10 cellular contexts compared by ENCODE assay signal in the genomic region with DNA sequence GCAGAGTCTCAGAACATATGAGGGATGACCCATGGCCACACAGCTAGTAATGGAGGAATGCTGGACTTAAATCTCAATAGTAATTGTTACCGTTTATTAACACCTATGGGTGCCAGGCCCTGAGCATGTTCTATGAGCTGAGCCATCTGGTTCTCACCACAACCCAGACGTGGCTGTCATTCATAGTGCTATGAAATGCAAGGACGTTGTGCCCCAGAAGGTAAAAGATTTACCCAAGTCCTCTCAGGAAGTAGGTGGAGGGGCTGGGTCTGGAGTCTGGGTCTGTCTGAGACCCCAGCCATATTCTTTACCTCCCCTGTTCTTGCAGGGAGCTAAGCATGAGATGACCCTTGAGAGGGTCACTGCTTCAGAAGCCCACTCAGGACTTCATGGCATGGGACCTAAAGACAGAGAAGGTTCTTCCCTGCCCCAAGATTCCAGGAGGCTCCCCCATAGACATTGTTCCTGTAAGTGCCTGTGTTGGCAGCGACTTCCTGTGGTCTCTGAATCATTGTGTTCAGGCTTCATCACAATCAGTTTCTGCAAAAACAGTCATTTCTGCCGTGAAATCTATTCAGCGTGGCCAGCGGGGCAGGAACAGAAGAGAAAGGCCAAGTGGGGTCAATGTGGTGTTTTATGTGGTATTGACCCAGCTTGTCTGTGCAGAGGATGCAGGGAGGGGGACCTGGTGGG.
DNase-seq lines count a peak whose midpoint lies in the region; ATAC-seq, FAIRE-seq and TF ChIP-seq lines count a peak whose summit lies in the region.
"Had no signal": no experiment of that assay in that cellular context is flagged by ENCODE, and none has a peak within 500 bp of the region (broad histone marks: within the 10 kb centered on the region; RNA-seq: fewer than 3 reads in every experiment).

No MANE protein-coding gene starts in this region.

- peak; percentile 82 for FAIRE-seq in urothelium cell line (lab: Jason Lieb, UNC)

- TF ChIP-seq POLR2A in NB4 (IDR thresholded peaks at IDR 0.05; ENCODE audit: extremely low read depth, insufficient read length), result no peak

- H3K27ac ChIP-seq in epithelial cell of prostate, result peak overlapping the region; percentile 97

- no peaks in the 10 kb centered on the region for H3K36me3 Mint-ChIP-seq in stimulated activated memory B cell treated with anti-CD40 and anti-IgM and Interleukin-4, amounts not matched to agents 10 μg/mL and 1 μg/mL and 100 μg/mL, for 72 hours

- DNase-seq in stimulated activated CD4-positive, alpha-beta T cell treated with anti-CD3 and anti-CD28 coated beads, Interleukin-1b, Interleukin-23, amount 100 ng/mL, for 48 hours, result peak; percentile 65
- no peak for DNase-seq in stimulated activated CD4-positive, alpha-beta T cell treated with anti-CD3 and anti-CD28 coated beads, Interleukin-4, amount 100 ng/mL, for 24 hours
- peak; percentile 14 for DNase-seq in NB4 (ENCODE audit: low read depth)
- no peak for DNase-seq in epithelial cell of prostate (ENCODE audit: low read depth, low spot score)
- DNase-seq in urothelium cell line (ENCODE audit: low spot score), result peak; percentile 75
- DNase-seq in NCI-H2171 (lab: John Stamatoyannopoulos, UW), result no peak
- DNase-seq in NCI-H1694 (lab: John Stamatoyannopoulos, UW), result no peak
- DNase-seq: DMS 273 treated with DMSO at 0.1 percent for 48 hours had no signal

- H3K9me3 Mint-ChIP-seq in stimulated activated memory B cell treated with anti-CD40 and anti-IgM and Interleukin-4, amounts not matched to agents 10 μg/mL and 1 μg/mL and 100 μg/mL, for 72 hours, result no peaks in the 10 kb centered on the region

- ATAC-seq in stimulated activated memory B cell treated with anti-CD40 and anti-IgM and Interleukin-4, amounts not matched to agents 10 μg/mL and 1 μg/mL and 100 μg/mL, for 72 hours, result no peak
- ATAC-seq: Right ventricle myocardium inferior had no signal

- no peak for TF ChIP-seq CTCF in NB4 (IDR thresholded peaks at IDR 0.05; ENCODE audit: low read depth, low read length)

- H3K4me1 Mint-ChIP-seq in stimulated activated memory B cell treated with anti-CD40 and anti-IgM and Interleukin-4, amounts not matched to agents 10 μg/mL and 1 μg/mL and 100 μg/mL, for 72 hours, result no peaks in the 10 kb centered on the region

- no peak overlapping the region for H3K27ac Mint-ChIP-seq in stimulated activated memory B cell treated with anti-CD40 and anti-IgM and Interleukin-4, amounts not matched to agents 10 μg/mL and 1 μg/mL and 100 μg/mL, for 72 hours

- peaks cover 27% of the 10 kb centered on the region for H3K27me3 Mint-ChIP-seq in stimulated activated memory B cell treated with anti-CD40 and anti-IgM and Interleukin-4, amounts not matched to agents 10 μg/mL and 1 μg/mL and 100 μg/mL, for 72 hours

- H3K4me3 Mint-ChIP-seq in stimulated activated memory B cell treated with anti-CD40 and anti-IgM and Interleukin-4, amounts not matched to agents 10 μg/mL and 1 μg/mL and 100 μg/mL, for 72 hours, result no peak overlapping the region

- H3K4me3 ChIP-seq in NB4 (ENCODE audit: low read depth, low read length), result no peak overlapping the region

Comparison
In these comparisons a context has a peak if more than half of its experiments do, and no peak if none do; other contexts are left out.
1. DNase-seq: peak in stimulated activated CD4-positive, alpha-beta T cell treated with anti-CD3 and anti-CD28 coated beads, Interleukin-1b, Interleukin-23, amount 100 ng/mL, for 48 hours (single experiment), NB4 (single experiment) and urothelium cell line (single experiment); none in stimulated activated CD4-positive, alpha-beta T cell treated with anti-CD3 and anti-CD28 coated beads, Interleukin-4, amount 100 ng/mL, for 24 hours (single experiment), epithelial cell of prostate (single experiment), NCI-H2171 (single experiment) and NCI-H1694 (single experiment).